In the genomic region with DNA sequence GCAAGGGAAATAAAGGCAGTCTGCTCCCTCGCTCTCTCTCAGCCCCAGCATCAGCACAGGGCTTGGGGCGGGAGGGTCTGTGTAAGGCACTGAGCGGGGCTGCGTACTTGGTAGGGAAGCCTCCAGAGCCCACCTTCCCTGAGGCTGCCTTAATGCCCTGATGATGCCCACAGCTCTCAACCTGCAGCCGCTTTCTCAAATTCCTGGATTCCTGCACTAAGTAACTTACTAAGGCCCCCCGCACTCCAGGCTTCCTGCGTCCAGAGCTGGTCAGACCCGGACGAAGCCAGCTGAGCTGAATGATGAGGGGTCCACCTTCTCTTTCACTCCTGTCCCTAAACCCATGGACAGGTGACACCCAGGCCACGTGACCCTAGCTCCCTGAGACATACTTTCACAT, we compare ENCODE assay signal across 27 cellular contexts.
"Had no signal": no experiment of that assay in that cellular context is flagged by ENCODE, and none has a peak within 500 bp of the region (broad histone marks: within the 10 kb centered on the region; RNA-seq: fewer than 3 reads in every experiment).

No MANE protein-coding gene starts in this region.

- H3K27ac ChIP-seq: adrenal gland, body of pancreas, dorsolateral prefrontal cortex, WERI-Rb-1 had no signal

- H3K27me3 ChIP-seq: adrenal gland, body of pancreas had no signal

- H3K4me1 ChIP-seq: adrenal gland, body of pancreas had no signal

- H3K9me3 ChIP-seq: adrenal gland, body of pancreas had no signal

- H3K4me3 ChIP-seq: adrenal gland, body of pancreas, dorsolateral prefrontal cortex had no signal

- DNase-seq: activated B cell treated with CpG ODN at 0.5 μM for 24 hours; activated CD4-positive, alpha-beta memory T cell treated with anti-CD3 and anti-CD28 coated beads for 36 hours; activated CD4-positive, alpha-beta T cell treated with anti-CD3 and anti-CD28 coated beads for 36 hours; activated CD4-positive, alpha-beta T cell treated with anti-CD3 and anti-CD28 coated beads, Interleukin-2, amount 10 ng/mL, durations not matched to agents 24 days and 14 days; activated CD4-positive, CD25-positive, alpha-beta regulatory T cell treated with anti-CD3 and anti-CD28 coated beads, Interleukin-2, amount 50 U/mL, for 72 hours; activated CD8-positive, alpha-beta memory T cell treated with anti-CD3 and anti-CD28 coated beads, Interleukin-2, amount 10 ng/mL, durations not matched to agents 7 days and 5 days; activated CD8-positive, alpha-beta memory T cell treated with anti-CD3 and anti-CD28 coated beads, Interleukin-2, amount 50 U/mL, for 4 hours; activated CD8-positive, alpha-beta T cell treated with anti-CD3 and anti-CD28 coated beads, Interleukin-2, amount 10 ng/mL, durations not matched to agents 7 days and 5 days; activated effector memory CD4-positive, alpha-beta T cell treated with anti-CD3 and anti-CD28 coated beads, Interleukin-2, amount 50 U/mL, for 16 hours; activated naive CD4-positive, alpha-beta T cell treated with anti-CD3 and anti-CD28 coated beads for 36 hours; activated naive CD8-positive, alpha-beta T cell treated with anti-CD3 and anti-CD28 coated beads for 36 hours; activated naive CD8-positive, alpha-beta T cell treated with anti-CD3 and anti-CD28 coated beads, Interleukin-2, amount 50 U/mL, for 24 hours; activated T-cell treated with anti-CD3 and anti-CD28 coated beads, Interleukin-2, amount 50 U/mL, for 1 hour; activated T-cell treated with anti-CD3 and anti-CD28 coated beads, Interleukin-2, amount 50 U/mL, for 48 hours; amygdala; body of pancreas; caudate nucleus; dorsolateral prefrontal cortex; effector memory CD4-positive, alpha-beta T cell; endodermal cell; foreskin fibroblast; T-helper 1 cell; T-helper 17 cell; T1000; WERI-Rb-1 had no signal

- H3K36me3 ChIP-seq: adrenal gland, WERI-Rb-1 had no signal

- ATAC-seq: activated CD4-positive, alpha-beta T cell treated with anti-CD3 and anti-CD28 coated beads for 36 hours; activated CD8-positive, alpha-beta memory T cell treated with anti-CD3 and anti-CD28 coated beads, Interleukin-2, amount 10 ng/mL, durations not matched to agents 7 days and 5 days; activated CD8-positive, alpha-beta T cell treated with anti-CD3 and anti-CD28 coated beads, Interleukin-2, amount 10 ng/mL, durations not matched to agents 7 days and 5 days; activated naive CD8-positive, alpha-beta T cell treated with anti-CD3 and anti-CD28 coated beads, Interleukin-2, amount 50 U/mL, for 24 hours; body of pancreas; esophagus mucosa; T-helper 17 cell had no signal
